4 cellular contexts compared by ENCODE assay signal in the genomic region with DNA sequence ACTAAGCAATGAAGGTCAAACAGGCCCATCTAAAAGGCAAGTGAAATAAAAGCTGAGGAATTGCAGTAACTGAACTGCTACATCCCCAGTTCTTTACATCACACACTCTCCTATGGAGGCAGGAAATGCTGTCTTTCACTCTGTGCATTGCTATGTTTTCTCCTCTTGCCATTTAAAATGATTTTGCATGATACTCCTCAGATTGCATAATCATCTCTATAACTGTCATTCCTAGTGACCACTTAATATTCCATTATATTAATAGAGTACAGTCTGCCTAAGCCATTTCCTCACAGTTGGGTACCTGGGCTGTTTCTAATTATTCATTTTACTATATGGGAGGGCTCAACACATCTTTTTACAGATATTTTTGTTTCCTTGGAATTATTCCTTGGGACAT.
"Had no signal": no experiment of that assay in that cellular context is flagged by ENCODE, and none has a peak within 500 bp of the region (broad histone marks: within the 10 kb centered on the region; RNA-seq: fewer than 3 reads in every experiment).

No MANE protein-coding gene starts in this region.

- DNase-seq: GM23248, GOT3, H9, HCEC 1CT had no signal

- H3K4me3 ChIP-seq: GM23248 had no signal

- H3K9ac ChIP-seq: GM23248 had no signal

- H3K27ac ChIP-seq: GM23248 had no signal
